In genomic region chr5:54175-54730, GRCh38 we compare ENCODE assay signal across 9 cellular contexts. TPM values are rescaled to one million over a fixed set of nuclear protein-coding genes. Genes with fewer than 3 reads are reported as not detected.
DNase-seq lines count a peak whose midpoint lies in the region; ATAC-seq and TF ChIP-seq lines count a peak whose summit lies in the region.
"Had no signal": no experiment of that assay in that cellular context is flagged by ENCODE, and none has a peak within 500 bp of the region (broad histone marks: within the 10 kb centered on the region; RNA-seq: fewer than 3 reads in every experiment).

No MANE protein-coding gene starts in this region.

- peak overlapping the region; percentile 17 to 76 (median 56) for H3K4me3 Mint-ChIP-seq in T-cell

- H3K4me1 ChIP-seq in rectal smooth muscle tissue (ENCODE audit: control insufficient read depth, insufficient read depth, low read length) = no peaks in the 10 kb centered on the region

- peak; percentile 12 for DNase-seq in GM13977 (ENCODE audit: low spot score)
- DNase-seq in T-cell = no peak
- DNase-seq in fibroblast of villous mesenchyme (ENCODE audit: low read depth) = no peak
- no peak for DNase-seq in NCI-H1105 treated with DMSO at 0.1 percent for 48 hours (lab: John Stamatoyannopoulos, UW)

- peaks cover 0 to 15% (median 4%) of the 10 kb centered on the region in 3 donors for H3K9me3 Mint-ChIP-seq in T-cell

- CTCF ChIA-PET in T-cell (lab: Charles Lee) = no interaction called here

- H3K27ac Mint-ChIP-seq in T-cell = no peak overlapping the region

- no peak overlapping the region for H3K27ac ChIP-seq in rectal smooth muscle tissue (ENCODE audit: low read depth, low read length)
- H3K27ac ChIP-seq: epithelial cell of prostate had no signal

- H3K27me3 Mint-ChIP-seq in T-cell = peaks cover 34 to 49% of the 10 kb centered on the region in 2 donors

- peaks cover 0 to 6% (median 5%) of the 10 kb centered on the region in 3 donors for H3K4me1 Mint-ChIP-seq in T-cell

- POLR2A ChIA-PET in T-cell (lab: Charles Lee) = no interaction called here

- H3K36me3 ChIP-seq in rectal smooth muscle tissue (ENCODE audit: control insufficient read depth, insufficient read depth, low read length) = no peaks in the 10 kb centered on the region

- ATAC-seq in T-cell (replicated peaks in 1 of 4) (no peak), HG02870 (IDR thresholded peaks at IDR 0.05; ENCODE audit: unreplicated experiment) (no peak), GM18909 (IDR thresholded peaks at IDR 0.05; ENCODE audit: poor library complexity, unreplicated experiment) (no peak), GM21825 (IDR thresholded peaks at IDR 0.05; ENCODE audit: unreplicated experiment) (no peak)

- H3K9ac ChIP-seq in rectal smooth muscle tissue (ENCODE audit: low read length) = no peak overlapping the region

- H3K36me3 Mint-ChIP-seq in T-cell = no peaks in the 10 kb centered on the region

- in situ Hi-C loops in GM13977 (cut with MboI; ENCODE audit: low pct_unique_long_range_greater_than_20kb, low sequenced_read_pairs, unreplicated experiment) = no loop called here

- H3K27me3 ChIP-seq in rectal smooth muscle tissue (ENCODE audit: control insufficient read depth, insufficient read depth, low read length) = peaks cover 5% of the 10 kb centered on the region

- no peak for TF ChIP-seq CTCF in GM13977 (IDR thresholded peaks at IDR 0.05; ENCODE audit: extremely low read depth, insufficient read depth, missing control alignments)
- no peak for TF ChIP-seq CTCF in fibroblast of villous mesenchyme (IDR thresholded peaks at IDR 0.05; ENCODE audit: insufficient read depth, low read depth, low read length)

- H3K4me3 ChIP-seq in fibroblast of villous mesenchyme (ENCODE audit: low read depth, low read length) = peak overlapping the region; percentile 32
- peak overlapping the region; percentile 52 for H3K4me3 ChIP-seq in rectal smooth muscle tissue (ENCODE audit: low read length)

RNA-seq across cellular contexts. Expression of gene PLEKHG4B, which starts 37.7 kb away (rescaled TPM):
- total RNA-seq in T-cell = under 1 TPM in 2 of 5 donors, not detected in 3; 0.06 to 0.09 TPM
- total RNA-seq in fibroblast of villous mesenchyme = under 0.01 TPM in 2 replicates
